22 cellular contexts compared by ENCODE assay signal in genomic region chr4:189364032-189364449, GRCh38.
A peak's percentile ranks its signal among the peaks of the same experiment; 100 is the strongest.
DNase-seq lines count a peak whose midpoint lies in the region; ATAC-seq and TF ChIP-seq lines count a peak whose summit lies in the region.
"Had no signal": no experiment of that assay in that cellular context is flagged by ENCODE, and none has a peak within 500 bp of the region (broad histone marks: within the 10 kb centered on the region; RNA-seq: fewer than 3 reads in every experiment).

No MANE protein-coding gene starts in this region.

- H3K4me3 ChIP-seq in A673 (ENCODE audit: low read depth, low read length, poor library complexity, severe bottlenecking) = peak overlapping the region; percentile 49
- H3K4me3 ChIP-seq: GM23338, K562 had no signal

- peak; percentile 66 for DNase-seq in A673 (ENCODE audit: low spot score)
- no peak for DNase-seq in effector memory CD8-positive, alpha-beta T cell
- peak; percentile 6 for DNase-seq in putamen (ENCODE audit: low spot score)
- no peak for DNase-seq in NK-92 treated with Interleukin-12 subunit alpha and Interleukin-12 subunit beta, amount 100 ng/mL, for 24 hours (lab: John Stamatoyannopoulos, UW)
- DNase-seq in sciatic nerve (ENCODE audit: low spot score) = no peak
- DNase-seq in NCI-H146 treated with DMSO at 0.1 percent for 48 hours (lab: John Stamatoyannopoulos, UW; ENCODE audit: unreplicated experiment) = no peak
- DNase-seq: BE2C, DMS79, NCI-H1105, NCI-H146, NCI-H2029 treated with DMSO at 0.1 percent for 48 hours, NCI-H226, NCI-H510A treated with DMSO at 0.1 percent for 48 hours, NCI-H748 treated with DMSO at 0.1 percent for 48 hours, SIG-M5, SK-N-SH had no signal

- intact Hi-C loops in A673 (cut with micrococcal nuclease; ENCODE audit: unreplicated experiment) = no loop called here
- intact Hi-C loops in sciatic nerve (cut with DNase I) = no loop called here

- no peak overlapping the region for H3K27ac ChIP-seq in A673 (ENCODE audit: low read depth, low read length, poor library complexity, severe bottlenecking)

- ATAC-seq in GM21723 (IDR thresholded peaks at IDR 0.05; ENCODE audit: unreplicated experiment) = peak; percentile 62
- ATAC-seq in effector memory CD8-positive, alpha-beta T cell (replicated peaks) = peak; percentile 56
- ATAC-seq in sciatic nerve = no peak
- ATAC-seq in HG03520 (IDR thresholded peaks at IDR 0.05; ENCODE audit: unreplicated experiment) = no peak
- ATAC-seq: GM23338, HCT116, K562, Panc1 had no signal

- no peaks in the 10 kb centered on the region for H3K36me3 ChIP-seq in A673 (ENCODE audit: insufficient read depth, low read length, poor library complexity, severe bottlenecking)
- H3K36me3 ChIP-seq: BE2C had no signal

- H3K9me3 ChIP-seq in A673 (ENCODE audit: low read depth, low read length, poor library complexity, severe bottlenecking) = no peaks in the 10 kb centered on the region
- H3K9me3 ChIP-seq: BE2C, SK-N-SH had no signal

- H3K27me3 ChIP-seq in A673 (replicated peaks; ENCODE audit: insufficient read depth, low read depth, low read length, poor library complexity) = no peaks in the 10 kb centered on the region
- H3K27me3 ChIP-seq: BE2C had no signal

- peaks cover 7% of the 10 kb centered on the region for H3K4me1 ChIP-seq in A673 (ENCODE audit: insufficient read depth, low read length, poor library complexity, severe bottlenecking)
- H3K4me1 ChIP-seq: BE2C had no signal

- no peaks in the 10 kb centered on the region for H3K4me1 Mint-ChIP-seq in effector memory CD8-positive, alpha-beta T cell (ENCODE audit: low read depth in 2 of 2)
- H3K4me1 Mint-ChIP-seq: GM23338 had no signal

- peak overlapping the region in 1 of 2 donors; percentile 49 for H3K4me3 Mint-ChIP-seq in effector memory CD8-positive, alpha-beta T cell
- H3K4me3 Mint-ChIP-seq: GM23338 had no signal

- no peak for TF ChIP-seq CTCF in A673 (conservative IDR thresholded peaks at IDR 0.05; ENCODE audit: low read depth, low read length)

- H3K36me3 Mint-ChIP-seq in effector memory CD8-positive, alpha-beta T cell (ENCODE audit: insufficient read depth) = no peaks in the 10 kb centered on the region

- peaks cover 9 to 15% of the 10 kb centered on the region in 2 donors for H3K9me3 Mint-ChIP-seq in effector memory CD8-positive, alpha-beta T cell

- no TSS peak for BruUV-seq in A673 (replicated peaks; lab: Mats Ljungman, UMichigan)

- POLR2A ChIA-PET in A673 (lab: Charles Lee; ENCODE audit: low non-redundant PET) = no interaction called here

- no peaks in the 10 kb centered on the region for H3K27me3 Mint-ChIP-seq in effector memory CD8-positive, alpha-beta T cell

- CTCF ChIA-PET in A673 (lab: Charles Lee) = no interaction called here

- H3K27ac Mint-ChIP-seq in effector memory CD8-positive, alpha-beta T cell = no peak overlapping the region
- H3K27ac Mint-ChIP-seq: GM23338 had no signal

Comparison
In these comparisons a context has a peak if more than half of its experiments do, and no peak if none do; other contexts are left out.
1. DNase-seq: peak in A673 (single experiment) and putamen (single experiment); none in effector memory CD8-positive, alpha-beta T cell (0 of 3), NK-92 treated with Interleukin-12 subunit alpha and Interleukin-12 subunit beta, amount 100 ng/mL, for 24 hours (single experiment), sciatic nerve (single experiment) and NCI-H146 treated with DMSO at 0.1 percent for 48 hours (single experiment).
2. ATAC-seq: peak in GM21723 (single experiment) and effector memory CD8-positive, alpha-beta T cell (single experiment); none in sciatic nerve (single experiment) and HG03520 (single experiment).